9 cellular contexts compared by ENCODE assay signal in the genomic region with DNA sequence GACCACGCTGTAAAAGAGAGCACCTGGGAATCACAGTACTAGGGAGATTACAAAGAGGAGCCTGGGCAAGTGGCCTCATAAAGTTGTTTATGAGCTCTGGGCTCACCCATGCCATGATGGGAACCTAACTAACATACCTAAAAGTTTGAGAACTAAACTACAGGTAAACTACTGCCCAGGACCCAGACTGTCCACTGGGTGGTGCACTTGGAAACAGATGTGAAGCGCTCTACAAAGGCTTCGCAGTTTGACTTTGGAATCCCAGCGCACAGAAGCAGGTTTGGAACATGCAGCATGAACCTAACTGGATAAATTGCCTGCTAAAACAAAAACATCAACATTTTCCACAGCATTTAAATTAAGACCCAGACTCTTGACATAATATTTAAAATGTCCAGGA.
A peak's percentile ranks its signal among the peaks of the same experiment; 100 is the strongest.
DNase-seq lines count a peak whose midpoint lies in the region; ATAC-seq, FAIRE-seq and TF ChIP-seq lines count a peak whose summit lies in the region.
"Had no signal": no experiment of that assay in that cellular context is flagged by ENCODE, and none has a peak within 500 bp of the region (broad histone marks: within the 10 kb centered on the region; RNA-seq: fewer than 3 reads in every experiment).

No MANE protein-coding gene starts in this region.

- no peaks in the 10 kb centered on the region for H3K9me1 ChIP-seq in keratinocyte (ENCODE audit: control insufficient read depth, extremely low read depth, insufficient read depth, low read length)

- H3K27ac ChIP-seq in keratinocyte (ENCODE audit: control insufficient read depth, insufficient read depth, low read length) (no peak overlapping the region), spleen (no peak overlapping the region)
- H3K27ac ChIP-seq: uterus had no signal

- H3K27me3 ChIP-seq in GM06990 (replicated peaks; ENCODE audit: control insufficient read depth, insufficient read depth, low read length) (no peaks in the 10 kb centered on the region), HAP-1 (ENCODE audit: low read depth) (no peaks in the 10 kb centered on the region), keratinocyte (ENCODE audit: control insufficient read depth, extremely low read depth, insufficient read depth, low read length) (no peaks in the 10 kb centered on the region), spleen (replicated peaks in 1 of 7) (no peaks in the 10 kb centered on the region)
- H3K27me3 ChIP-seq: uterus had no signal

- TF ChIP-seq CTCF in GM06990 (IDR thresholded peaks at IDR 0.05; ENCODE audit: insufficient read depth, low read length, poor library complexity, severe bottlenecking) (peak; percentile 61), keratinocyte (optimal IDR thresholded peaks at IDR 0.05 in 1 of 3, IDR thresholded peaks at IDR 0.05 in 1 of 3, conservative IDR thresholded peaks at IDR 0.05 in 1 of 3; ENCODE audit: extremely low read depth in 1 of 3, insufficient read depth in 2 of 3, low read length in 3 of 3) (peak; percentile 11 to 51 (median 13)), spleen (IDR thresholded peaks at IDR 0.05 in 8 of 11, conservative IDR thresholded peaks at IDR 0.05 in 3 of 11) (peak in 3 of 11 experiments; percentile 14 to 35 (median 32))

- dilution Hi-C loops in keratinocyte (cut with MboI; ENCODE audit: extremely low pct_ligation_motif_present, low sequenced_read_pairs), result no loop called here

- H3K36me3 ChIP-seq in GM06990 (ENCODE audit: control insufficient read depth, insufficient read depth, low read length), result no peaks in the 10 kb centered on the region
- H3K36me3 ChIP-seq in HAP-1 (replicated peaks), result no peaks in the 10 kb centered on the region
- H3K36me3 ChIP-seq in keratinocyte (ENCODE audit: control insufficient read depth in 2 of 2, extremely low read depth in 1 of 2, insufficient read depth in 2 of 2, low read length in 2 of 2), result no peaks in the 10 kb centered on the region
- H3K36me3 ChIP-seq in spleen, result no peaks in the 10 kb centered on the region
- H3K36me3 ChIP-seq: uterus had no signal

- TF ChIP-seq POLR2A in spleen (IDR thresholded peaks at IDR 0.05), result no peak

- no peak overlapping the region for H3K9ac ChIP-seq in keratinocyte (ENCODE audit: control insufficient read depth, extremely low read depth, insufficient read depth, low read length)

- WGBS in spleen, 5 donors, result 28 to 46% (median 36%) methylated on average over 4 of the region's 4 CpGs

- H3K4me2 ChIP-seq in keratinocyte (ENCODE audit: control insufficient read depth, extremely low read depth, insufficient read depth, low read depth, low read length), result no peak overlapping the region

- in situ Hi-C loops in HAP-1 (cut with MboI; ENCODE audit: low sequenced_read_pairs), result loop anchor here (25.0 kb wide), 1 partner anchor 372 kb away; no protein-coding TSS in a partner anchor

- H3K79me2 ChIP-seq in keratinocyte (ENCODE audit: control insufficient read depth, insufficient read depth, low read length), result no peaks in the 10 kb centered on the region

- H3K4me3 ChIP-seq in GM06990 (replicated peaks; ENCODE audit: low read depth, low read length) (no peak overlapping the region), HAP-1 (no peak overlapping the region), keratinocyte (ENCODE audit: control insufficient read depth in 2 of 3, extremely low read depth in 1 of 3, insufficient read depth in 2 of 3, low read depth in 1 of 3, low read length in 3 of 3) (no peak overlapping the region), spleen (no peak overlapping the region)
- H3K4me3 ChIP-seq: uterus had no signal

- intact Hi-C loops in spleen (cut with DNase I; ENCODE audit: low total_unique reads), result no loop called here

- H2AFZ ChIP-seq in keratinocyte (ENCODE audit: control insufficient read depth, low read length), result no peak overlapping the region

- FAIRE-seq in keratinocyte (lab: Jason Lieb, UNC), result no peak

- H3K4me1 ChIP-seq in HAP-1 (no peaks in the 10 kb centered on the region), keratinocyte (ENCODE audit: control insufficient read depth, extremely low read depth, insufficient read depth, low read length) (no peaks in the 10 kb centered on the region), spleen (no peaks in the 10 kb centered on the region)
- H3K4me1 ChIP-seq: uterus had no signal

- ATAC-seq in HG03460 (IDR thresholded peaks at IDR 0.05; ENCODE audit: unreplicated experiment), result no peak
- no peak for ATAC-seq in GM21367 (IDR thresholded peaks at IDR 0.05; ENCODE audit: unreplicated experiment)

- no peaks in the 10 kb centered on the region for H4K20me1 ChIP-seq in keratinocyte (ENCODE audit: control insufficient read depth, extremely low read depth, insufficient read depth, low read length)

- H3K9me3 ChIP-seq in HAP-1 (no peaks in the 10 kb centered on the region), keratinocyte (ENCODE audit: control insufficient read depth, low read depth, low read length) (no peaks in the 10 kb centered on the region), spleen (no peaks in the 10 kb centered on the region)
- H3K9me3 ChIP-seq: uterus had no signal

- DNase-seq in GM06990 (ENCODE audit: extremely low read depth, insufficient read length), result no peak
- DNase-seq in HAP-1 (ENCODE audit: low spot score in 2 of 2), result peak; percentile 4 to 48
- DNase-seq in RKO (ENCODE audit: low spot score), result peak; percentile 7
- DNase-seq in keratinocyte (ENCODE audit: low read depth, low spot score), result no peak
- no peak for DNase-seq in NCI-H1930 (lab: John Stamatoyannopoulos, UW)
- DNase-seq in spleen, result no peak

Comparison
In these comparisons a context has a peak if more than half of its experiments do, and no peak if none do; other contexts are left out.
1. DNase-seq: peak in HAP-1 (2 of 2) and RKO (single experiment); none in GM06990 (single experiment), keratinocyte (single experiment), NCI-H1930 (0 of 2) and spleen (single experiment).